In the genomic region with DNA sequence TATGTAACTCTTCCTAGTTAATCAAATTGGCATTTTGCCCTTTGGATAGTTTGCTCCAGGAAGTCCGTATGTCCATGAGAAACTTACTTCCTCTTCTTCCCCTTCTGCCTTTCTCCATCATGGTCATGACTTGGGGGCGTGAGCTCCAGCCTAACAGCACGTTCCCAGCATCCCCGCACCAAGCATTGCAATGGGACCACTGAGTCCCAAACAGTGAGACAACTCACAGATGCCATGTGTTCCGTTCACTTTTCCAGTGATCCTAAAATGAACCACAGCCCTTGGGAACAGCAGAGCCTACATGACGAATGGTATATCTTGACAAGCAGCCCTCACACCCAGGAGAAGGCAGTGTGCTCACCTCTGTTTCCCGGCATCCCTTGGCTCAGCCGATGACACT, we compare ENCODE assay signal across 20 cellular contexts. TPM values are rescaled to one million over a fixed set of nuclear protein-coding genes. Genes with fewer than 3 reads are reported as not detected.
"Had no signal": no experiment of that assay in that cellular context is flagged by ENCODE, and none has a peak within 500 bp of the region (broad histone marks: within the 10 kb centered on the region; RNA-seq: fewer than 3 reads in every experiment).

No MANE protein-coding gene starts in this region.

- H3K27ac ChIP-seq: breast epithelium, esophagus squamous epithelium, left ventricle myocardium inferior, ovary had no signal

- DNase-seq: activated CD4-positive, alpha-beta T cell treated with anti-CD3 and anti-CD28 coated beads, Interleukin-2, amount 50 U/mL, for 1 hour; activated CD4-positive, CD25-positive, alpha-beta regulatory T cell; activated gamma-delta T cell; activated T-cell treated with anti-CD3 and anti-CD28 coated beads, Interleukin-2, amount 50 U/mL, for 24 hours; amygdala; esophagus squamous epithelium; foreskin melanocyte; left ventricle myocardium inferior; mesendoderm; stimulated activated CD4-positive, alpha-beta T cell treated with anti-CD3 and anti-CD28 coated beads, Interleukin-1b, Interleukin-23, amount 100 ng/mL, for 48 hours; stimulated activated naive CD4-positive, alpha-beta T cell; substantia nigra had no signal

- H3K4me1 ChIP-seq: breast epithelium had no signal

- H3K9me3 Mint-ChIP-seq: activated T-cell treated with anti-CD3 and anti-CD28 coated beads, Interleukin-2, amount 50 U/mL, for 24 hours; T-helper 1 cell treated with Interleukin-12 subunit alpha and Interleukin-12 subunit beta and Interleukin-4 antibody, amounts not matched to agents 30 μg/mL and 1 μg/mL, for 36 hours; type B pancreatic cell had no signal

- H3K9me3 ChIP-seq: breast epithelium, esophagus squamous epithelium, left ventricle myocardium inferior, ovary had no signal

- H3K36me3 ChIP-seq: breast epithelium, esophagus squamous epithelium, left ventricle myocardium inferior, ovary had no signal

- H3K4me3 Mint-ChIP-seq: activated naive CD8-positive, alpha-beta T cell; activated T-cell treated with anti-CD3 and anti-CD28 coated beads, Interleukin-2, amount 50 U/mL, for 24 hours; T-helper 1 cell treated with Interleukin-12 subunit alpha and Interleukin-12 subunit beta and Interleukin-4 antibody, amounts not matched to agents 30 μg/mL and 1 μg/mL, for 36 hours; type B pancreatic cell had no signal

- H3K27me3 ChIP-seq: breast epithelium, esophagus squamous epithelium, ovary had no signal

- H3K36me3 Mint-ChIP-seq: activated naive CD8-positive, alpha-beta T cell; type B pancreatic cell had no signal

- H3K4me3 ChIP-seq: breast epithelium, esophagus squamous epithelium, left ventricle myocardium inferior, ovary had no signal

- FAIRE-seq: endometrium, TTC549 had no signal

- H3K27ac Mint-ChIP-seq: activated naive CD8-positive, alpha-beta T cell; activated T-cell treated with anti-CD3 and anti-CD28 coated beads, Interleukin-2, amount 50 U/mL, for 24 hours; T-helper 1 cell treated with Interleukin-12 subunit alpha and Interleukin-12 subunit beta and Interleukin-4 antibody, amounts not matched to agents 30 μg/mL and 1 μg/mL, for 36 hours; type B pancreatic cell had no signal

RNA-seq across cellular contexts. Expression of gene BTBD16, which starts 10.7 kb away (rescaled TPM):
- total RNA-seq: esophagus squamous epithelium, left ventricle myocardium inferior had no signal
- polyA plus RNA-seq: neural cell, ovary had no signal
